Comparison of ENCODE assay signal across 19 cellular contexts in genomic region chr15:57533062-57533735, GRCh38. TPM values are rescaled to one million over a fixed set of nuclear protein-coding genes. Genes with fewer than 3 reads are reported as not detected.
"Had no signal": no experiment of that assay in that cellular context is flagged by ENCODE, and none has a peak within 500 bp of the region (broad histone marks: within the 10 kb centered on the region; RNA-seq: fewer than 3 reads in every experiment).

No MANE protein-coding gene starts in this region.

- H3K27me3 ChIP-seq: breast epithelium, heart left ventricle, right lobe of liver, transverse colon had no signal

- H3K27ac ChIP-seq: breast epithelium, right lobe of liver, transverse colon had no signal

- H3K4me1 ChIP-seq: breast epithelium had no signal

- H3K4me3 ChIP-seq: breast epithelium, heart left ventricle, lung, mucosa of descending colon, right lobe of liver, transverse colon had no signal

- H3K9me3 ChIP-seq: breast epithelium, heart left ventricle, mucosa of descending colon, right lobe of liver, transverse colon had no signal

- DNase-seq: activated CD4-positive, alpha-beta T cell treated with anti-CD3 and anti-CD28 coated beads, Interleukin-2, amount 50 U/mL, for 4 hours; activated CD4-positive, CD25-positive, alpha-beta regulatory T cell treated with anti-CD3 and anti-CD28 coated beads, Interleukin-2, amount 50 U/mL, for 72 hours; activated CD8-positive, alpha-beta memory T cell treated with anti-CD3 and anti-CD28 coated beads, Interleukin-2, amount 10 ng/mL, durations not matched to agents 7 days and 5 days; activated effector memory CD4-positive, alpha-beta T cell treated with Interleukin-2 at 50 U/mL for 16 hours; activated T-cell treated with anti-CD3 and anti-CD28 coated beads, Interleukin-2, amount 50 U/mL, for 24 hours; foreskin melanocyte; heart left ventricle; islet precursor cell; mucosa of descending colon; naive thymus-derived CD8-positive, alpha-beta T cell; nucleus accumbens; right lobe of liver; SW 1271; transverse colon had no signal

- ATAC-seq: activated CD8-positive, alpha-beta memory T cell treated with anti-CD3 and anti-CD28 coated beads, Interleukin-2, amount 10 ng/mL, durations not matched to agents 7 days and 5 days; activated naive CD4-positive, alpha-beta T cell treated with anti-CD3 and anti-CD28 coated beads, Interleukin-2, amount 50 U/mL, for 72 hours; mucosa of descending colon; naive thymus-derived CD8-positive, alpha-beta T cell; stimulated activated memory B cell treated with anti-CD40 and anti-IgM and Interleukin-4, amounts not matched to agents 10 μg/mL and 1 μg/mL and 100 μg/mL, for 72 hours had no signal

- FAIRE-seq: colon had no signal

- H3K36me3 ChIP-seq: breast epithelium, transverse colon had no signal

RNA-seq across cellular contexts. Expression of gene MYZAP, which starts 58.5 kb away (rescaled TPM):
- total RNA-seq: activated CD8-positive, alpha-beta memory T cell treated with anti-CD3 and anti-CD28 coated beads, Interleukin-2, amount 10 ng/mL, durations not matched to agents 7 days and 5 days; naive thymus-derived CD8-positive, alpha-beta T cell had no signal
